19 cellular contexts compared by ENCODE assay signal in genomic region chr19:45764487-45764886, GRCh38. TPM values are rescaled to one million over a fixed set of nuclear protein-coding genes. Genes with fewer than 3 reads are reported as not detected.
DNase-seq lines count a peak whose midpoint lies in the region; ATAC-seq and TF ChIP-seq lines count a peak whose summit lies in the region.
"Had no signal": no experiment of that assay in that cellular context is flagged by ENCODE, and none has a peak within 500 bp of the region (broad histone marks: within the 10 kb centered on the region; RNA-seq: fewer than 3 reads in every experiment).

No MANE protein-coding gene starts in this region.

- peaks cover 31% of the 10 kb centered on the region for H3K4me1 ChIP-seq in GM23338 (ENCODE audit: insufficient read depth)
- peaks cover 23% of the 10 kb centered on the region for H3K4me1 ChIP-seq in mucosa of descending colon (ENCODE audit: low read depth)
- peaks cover 13 to 18% of the 10 kb centered on the region in 2 experiments for H3K4me1 ChIP-seq in trophoblast cell (ENCODE audit: control insufficient read depth in 1 of 2, insufficient read depth in 2 of 2, low read length in 2 of 2)
- H3K4me1 ChIP-seq: BE2C had no signal

- H3K9me3 ChIP-seq in mucosa of descending colon: no peaks in the 10 kb centered on the region
- H3K9me3 ChIP-seq in trophoblast cell (ENCODE audit: insufficient read depth, low read depth, low read length): peaks cover 2% of the 10 kb centered on the region
- H3K9me3 ChIP-seq: BE2C had no signal

- H3K4ac ChIP-seq in trophoblast cell (ENCODE audit: low read depth, low read length): no peak overlapping the region

- H2AFZ ChIP-seq in GM23338 (no peak overlapping the region), trophoblast cell (ENCODE audit: insufficient read depth, low read length, poor library complexity) (no peak overlapping the region)

- H4K12ac ChIP-seq in trophoblast cell (ENCODE audit: low read depth, low read length): no peak overlapping the region

- H3K4me2 ChIP-seq in GM23338: peak overlapping the region; percentile 79
- no peak overlapping the region for H3K4me2 ChIP-seq in trophoblast cell (ENCODE audit: low read length)

- H3F3A ChIP-seq in GM23338 (replicated peaks; ENCODE audit: low read depth): 0 out of 2 replicates have a peak, but pooled peaks cover 6% of the 10 kb centered on the region

- no peaks in the 10 kb centered on the region for H3K9me2 ChIP-seq in GM23338 (ENCODE audit: insufficient read depth)

- no peak overlapping the region for H2BK12ac ChIP-seq in trophoblast cell (ENCODE audit: low read length)

- peaks cover 19% of the 10 kb centered on the region for H3K79me1 ChIP-seq in trophoblast cell (ENCODE audit: low read length)

- H3K36me3 ChIP-seq in GM23338 (ENCODE audit: insufficient read depth) (no peaks in the 10 kb centered on the region), mucosa of descending colon (ENCODE audit: low read depth) (no peaks in the 10 kb centered on the region), trophoblast cell (ENCODE audit: control insufficient read depth in 1 of 2, insufficient read depth in 2 of 2, low read length in 2 of 2) (no peaks in the 10 kb centered on the region)
- H3K36me3 ChIP-seq: BE2C had no signal

- peak overlapping the region; percentile 58 for H3K4me3 Mint-ChIP-seq in GM23338
- H3K4me3 Mint-ChIP-seq in chondrocyte (ENCODE audit: unreplicated experiment): peak overlapping the region; percentile 51
- peak overlapping the region; percentile 53 for H3K4me3 Mint-ChIP-seq in mesothelial cell of epicardium
- no peak overlapping the region for H3K4me3 Mint-ChIP-seq in stimulated activated naive B cell treated with anti-CD40 and anti-IgM and Interleukin-4, amounts not matched to agents 10 μg/mL and 1 μg/mL and 100 μg/mL, for 72 hours

- intact Hi-C loops in mucosa of descending colon (cut with DNase I, micrococcal nuclease): no loop called here

- H3K9me3 Mint-ChIP-seq in GM23338 (no peaks in the 10 kb centered on the region), chondrocyte (ENCODE audit: low read depth) (no peaks in the 10 kb centered on the region), mesothelial cell of epicardium (no peaks in the 10 kb centered on the region)
- H3K9me3 Mint-ChIP-seq in stimulated activated naive B cell treated with anti-CD40 and anti-IgM and Interleukin-4, amounts not matched to agents 10 μg/mL and 1 μg/mL and 100 μg/mL, for 72 hours: no peaks in the 10 kb centered on the region
- H3K9me3 Mint-ChIP-seq: naive thymus-derived CD8-positive, alpha-beta T cell had no signal

- H2AK5ac ChIP-seq in trophoblast cell (ENCODE audit: low read length): no peak overlapping the region

- H3K27ac Mint-ChIP-seq in GM23338: peak overlapping the region; percentile 88
- H3K27ac Mint-ChIP-seq in chondrocyte (ENCODE audit: unreplicated experiment): peak overlapping the region; percentile 59
- H3K27ac Mint-ChIP-seq in mesothelial cell of epicardium: peak overlapping the region; percentile 89
- H3K27ac Mint-ChIP-seq in stimulated activated naive B cell treated with anti-CD40 and anti-IgM and Interleukin-4, amounts not matched to agents 10 μg/mL and 1 μg/mL and 100 μg/mL, for 72 hours: peak overlapping the region; percentile 56
- H3K27ac Mint-ChIP-seq: naive thymus-derived CD8-positive, alpha-beta T cell had no signal

- no CpG with 5 or more reads among the region's 7 CpGs for WGBS in trophoblast cell (ENCODE audit: extremely low coverage, insufficient coverage, insufficient read length)

- H2BK120ac ChIP-seq in trophoblast cell (ENCODE audit: insufficient read depth, low read length, poor library complexity): no peak overlapping the region

- no peak overlapping the region for H4K8ac ChIP-seq in trophoblast cell (ENCODE audit: low read depth, low read length)

- H3K79me2 ChIP-seq in GM23338 (replicated peaks; ENCODE audit: insufficient read depth): no peaks in the 10 kb centered on the region
- H3K79me2 ChIP-seq in trophoblast cell (ENCODE audit: control insufficient read depth, insufficient read depth, low read length, poor library complexity): peaks cover 10% of the 10 kb centered on the region

- DNase-seq in GM23338 (ENCODE audit: low spot score): peak; percentile 50
- no peak for DNase-seq in chondrocyte (ENCODE audit: low spot score)
- DNase-seq in mesothelial cell of epicardium (ENCODE audit: low spot score in 2 of 2, unreplicated experiment in 2 of 2): no peak
- no peak for DNase-seq in stimulated activated naive B cell treated with anti-CD40 and anti-IgM and Interleukin-4, amounts not matched to agents 10 μg/mL and 1 μg/mL and 100 μg/mL, for 72 hours
- no peak for DNase-seq in NCI-H69 (lab: John Stamatoyannopoulos, UW)
- DNase-seq in mucosa of descending colon: no peak
- no peak for DNase-seq in trophoblast cell
- DNase-seq: activated naive CD4-positive, alpha-beta T cell treated with anti-CD3 and anti-CD28 coated beads, Interleukin-2, amount 50 U/mL, for 16 hours; BE2C; DMS79; head of caudate nucleus; left colon; naive thymus-derived CD8-positive, alpha-beta T cell; NCI-H1105; NCI-H446; stimulated activated naive CD8-positive, alpha-beta T cell treated with anti-CD3 and anti-CD28 coated beads, Interleukin-15, Interleukin-2, amounts not matched to agents 100 U/mL and 50 U/mL, for 24 hours had no signal

- H3K27me3 ChIP-seq in GM23338 (ENCODE audit: insufficient read depth): no peaks in the 10 kb centered on the region
- no peaks in the 10 kb centered on the region for H3K27me3 ChIP-seq in trophoblast cell (ENCODE audit: insufficient read depth, low read length)

- TF ChIP-seq CTCF in GM23338 (conservative IDR thresholded peaks at IDR 0.05; ENCODE audit: low read depth in 2 of 2): peak in 1 of 2 experiments; percentile 12; a peak in 1 of 4 replicates
- no peak for TF ChIP-seq CTCF in chondrocyte (IDR thresholded peaks at IDR 0.05)
- no peak for TF ChIP-seq CTCF in mesothelial cell of epicardium (IDR thresholded peaks at IDR 0.05; ENCODE audit: unreplicated experiment)
- TF ChIP-seq CTCF in mucosa of descending colon (IDR thresholded peaks at IDR 0.05): no peak

- no peak overlapping the region for H3K9ac ChIP-seq in trophoblast cell (ENCODE audit: low read length)

- peak overlapping the region; percentile 44; the same call in 1 of the 2 replicates for H3K4me3 ChIP-seq in GM23338
- no peak overlapping the region for H3K4me3 ChIP-seq in mucosa of descending colon
- H3K4me3 ChIP-seq in trophoblast cell (ENCODE audit: low read depth, low read length): no peak overlapping the region
- H3K4me3 ChIP-seq: skin epidermis had no signal

- H3K4me1 Mint-ChIP-seq in GM23338 (peaks cover 21% of the 10 kb centered on the region), chondrocyte (ENCODE audit: low read depth) (peaks cover 19% of the 10 kb centered on the region), mesothelial cell of epicardium (peaks cover 25% of the 10 kb centered on the region)
- H3K4me1 Mint-ChIP-seq in stimulated activated naive B cell treated with anti-CD40 and anti-IgM and Interleukin-4, amounts not matched to agents 10 μg/mL and 1 μg/mL and 100 μg/mL, for 72 hours: peaks cover 8 to 19% of the 10 kb centered on the region in 2 donors

- no peaks in the 10 kb centered on the region for H3K36me3 Mint-ChIP-seq in GM23338 (ENCODE audit: low read depth)
- H3K36me3 Mint-ChIP-seq in chondrocyte (ENCODE audit: low read depth): no peaks in the 10 kb centered on the region
- peaks cover 2% of the 10 kb centered on the region for H3K36me3 Mint-ChIP-seq in mesothelial cell of epicardium
- peaks cover 0 to 2% of the 10 kb centered on the region in 2 donors for H3K36me3 Mint-ChIP-seq in stimulated activated naive B cell treated with anti-CD40 and anti-IgM and Interleukin-4, amounts not matched to agents 10 μg/mL and 1 μg/mL and 100 μg/mL, for 72 hours
- H3K36me3 Mint-ChIP-seq: naive thymus-derived CD8-positive, alpha-beta T cell had no signal

- ATAC-seq in GM23338: peak; percentile 3; the same call in 2 of the 3 replicates
- ATAC-seq in stimulated activated naive B cell treated with anti-CD40 and anti-IgM and Interleukin-4, amounts not matched to agents 10 μg/mL and 1 μg/mL and 100 μg/mL, for 72 hours (replicated peaks): no peak
- no peak for ATAC-seq in mucosa of descending colon
- ATAC-seq in GM19463 (IDR thresholded peaks at IDR 0.05; ENCODE audit: unreplicated experiment): no peak
- ATAC-seq: left colon; naive thymus-derived CD8-positive, alpha-beta T cell; stimulated activated naive CD8-positive, alpha-beta T cell treated with anti-CD3 and anti-CD28 coated beads, Interleukin-15, Interleukin-2, amounts not matched to agents 100 U/mL and 50 U/mL, for 24 hours had no signal

- H3K27ac ChIP-seq in GM23338 (ENCODE audit: low read depth) (peak overlapping the region; percentile 78), trophoblast cell (ENCODE audit: low read depth, low read length) (no peak overlapping the region)

- H4K20me1 ChIP-seq in GM23338 (replicated peaks; ENCODE audit: insufficient read depth): no peaks in the 10 kb centered on the region

- H3K23ac ChIP-seq in trophoblast cell (ENCODE audit: low read length): no peak overlapping the region

- no peak overlapping the region for H3K14ac ChIP-seq in trophoblast cell (ENCODE audit: low read length)

- no peak overlapping the region for H4K91ac ChIP-seq in trophoblast cell (ENCODE audit: low read depth, low read length)

- H3K27me3 Mint-ChIP-seq in GM23338 (ENCODE audit: insufficient read depth, low read depth, poor library complexity): peaks cover 18% of the 10 kb centered on the region
- H3K27me3 Mint-ChIP-seq in chondrocyte (ENCODE audit: low read depth): no peaks in the 10 kb centered on the region
- peaks cover 1% of the 10 kb centered on the region for H3K27me3 Mint-ChIP-seq in mesothelial cell of epicardium (ENCODE audit: low read depth)
- peaks cover 33 to 44% of the 10 kb centered on the region in 2 donors for H3K27me3 Mint-ChIP-seq in stimulated activated naive B cell treated with anti-CD40 and anti-IgM and Interleukin-4, amounts not matched to agents 10 μg/mL and 1 μg/mL and 100 μg/mL, for 72 hours

- H2BK5ac ChIP-seq in trophoblast cell (ENCODE audit: low read depth, low read length, poor library complexity): no peak overlapping the region

- H3K18ac ChIP-seq in trophoblast cell (ENCODE audit: low read length): no peak overlapping the region

RNA-seq across cellular contexts. Expression of gene SIX5, which starts 4.6 kb away (rescaled TPM):
- total RNA-seq in GM23338 (2014; rRNA removed; shearing (Covaris generic)): 16.1 and 22.6 TPM in 2 replicates
- 10.1 and 12.4 TPM in 2 replicates for polyA plus RNA-seq in GM23338 (2016; fragmentation: Nextera tagmentation; extraction: Ambion mirVana)
- total RNA-seq in chondrocyte (29.3 to 33.8 TPM (median 33.0 TPM) in 3 replicates), mesothelial cell of epicardium (44.3 to 50.3 TPM (median 47.3 TPM) in 3 replicates), mucosa of descending colon (10 to 100 TPM in 2 of 3 donors, 1 to 10 TPM in 1; 9.6 to 35.6 (median 11.1) TPM)
- polyA plus RNA-seq in trophoblast cell (2013): 15.7 and 16.4 TPM in 2 replicates

RNA-seq across cellular contexts. Expression of gene DMPK, which starts 17.8 kb away (rescaled TPM):
- total RNA-seq in GM23338 (2014; rRNA removed; shearing (Covaris generic)): 18.9 and 24.0 TPM in 2 replicates
- 9.2 and 9.8 TPM in 2 replicates for polyA plus RNA-seq in GM23338 (2016; fragmentation: Nextera tagmentation; extraction: Ambion mirVana)
- 95.0 to 176 TPM (median 162 TPM) in 3 replicates for total RNA-seq in chondrocyte
- total RNA-seq in mesothelial cell of epicardium: 126 to 130 TPM (median 127 TPM) in 3 replicates
- total RNA-seq in mucosa of descending colon: 100 to 1,000 TPM in 1 of 3 donors, 10 to 100 TPM in 2; 23.9 to 123 (median 33.9) TPM
- polyA plus RNA-seq in trophoblast cell (2013): 17.0 and 18.3 TPM in 2 replicates

RNA-seq across cellular contexts. Expression of gene DMWD, which starts 28.2 kb away (rescaled TPM):
- 33.1 and 45.6 TPM in 2 replicates for total RNA-seq in GM23338 (2014; rRNA removed; shearing (Covaris generic))
- polyA plus RNA-seq in GM23338 (2016; fragmentation: Nextera tagmentation; extraction: Ambion mirVana): 11.8 and 12.1 TPM in 2 replicates
- total RNA-seq in chondrocyte (77.6 to 83.0 TPM (median 79.4 TPM) in 3 replicates), mesothelial cell of epicardium (109 to 120 TPM (median 116 TPM) in 3 replicates), mucosa of descending colon (10 to 100 TPM; 33.2 to 67.1 (median 43.7) TPM)
- 26.0 and 26.5 TPM in 2 replicates for polyA plus RNA-seq in trophoblast cell (2013)

RNA-seq across cellular contexts. Expression of gene MEIOSIN, which starts 31.2 kb away (rescaled TPM):
- 0.16 and 0.28 TPM in 2 replicates for total RNA-seq in GM23338 (2014; rRNA removed; shearing (Covaris generic))
- 0.21 TPM in 1 of 2 replicates, not detected in the other for polyA plus RNA-seq in GM23338 (2016; fragmentation: Nextera tagmentation; extraction: Ambion mirVana)
- total RNA-seq in chondrocyte (not detected in 3 replicates), mesothelial cell of epicardium (not detected in 3 replicates), mucosa of descending colon (not detected)
- polyA plus RNA-seq in trophoblast cell (2013): 0.01 and 0.03 TPM in 2 replicates
- total RNA-seq: left colon; naive thymus-derived CD8-positive, alpha-beta T cell; OCI-LY7 had no signal
- polyA plus RNA-seq: naive thymus-derived CD8-positive, alpha-beta T cell had no signal

RNA-seq across cellular contexts. Expression of gene FBXO46, which starts 33.8 kb away (rescaled TPM):
- 34.4 and 35.8 TPM in 2 replicates for total RNA-seq in GM23338 (2014; rRNA removed; shearing (Covaris generic))
- 9.4 and 12.0 TPM in 2 replicates for polyA plus RNA-seq in GM23338 (2016; fragmentation: Nextera tagmentation; extraction: Ambion mirVana)
- 12.7 to 14.8 TPM (median 14.3 TPM) in 3 replicates for total RNA-seq in chondrocyte
- total RNA-seq in mesothelial cell of epicardium: 30.6 to 37.3 TPM (median 36.6 TPM) in 3 replicates
- total RNA-seq in mucosa of descending colon: 10 to 100 TPM; 30.1 to 34.0 (median 32.3) TPM
- 21.9 and 23.0 TPM in 2 replicates for polyA plus RNA-seq in trophoblast cell (2013)

Comparison
In these comparisons a context has a peak if more than half of its experiments do, and no peak if none do; other contexts are left out.
1. H3K4me3 Mint-ChIP-seq: peak in GM23338 (single experiment), chondrocyte (single experiment) and mesothelial cell of epicardium (single experiment); none in stimulated activated naive B cell treated with anti-CD40 and anti-IgM and Interleukin-4, amounts not matched to agents 10 μg/mL and 1 μg/mL and 100 μg/mL, for 72 hours (0 of 2).
2. Peak in every context shown above with its lines, with median percentiles within 50 percentile points of each other: H3K27ac Mint-ChIP-seq.